ENCODE assay signal across 1 cellular context in the genomic region with DNA sequence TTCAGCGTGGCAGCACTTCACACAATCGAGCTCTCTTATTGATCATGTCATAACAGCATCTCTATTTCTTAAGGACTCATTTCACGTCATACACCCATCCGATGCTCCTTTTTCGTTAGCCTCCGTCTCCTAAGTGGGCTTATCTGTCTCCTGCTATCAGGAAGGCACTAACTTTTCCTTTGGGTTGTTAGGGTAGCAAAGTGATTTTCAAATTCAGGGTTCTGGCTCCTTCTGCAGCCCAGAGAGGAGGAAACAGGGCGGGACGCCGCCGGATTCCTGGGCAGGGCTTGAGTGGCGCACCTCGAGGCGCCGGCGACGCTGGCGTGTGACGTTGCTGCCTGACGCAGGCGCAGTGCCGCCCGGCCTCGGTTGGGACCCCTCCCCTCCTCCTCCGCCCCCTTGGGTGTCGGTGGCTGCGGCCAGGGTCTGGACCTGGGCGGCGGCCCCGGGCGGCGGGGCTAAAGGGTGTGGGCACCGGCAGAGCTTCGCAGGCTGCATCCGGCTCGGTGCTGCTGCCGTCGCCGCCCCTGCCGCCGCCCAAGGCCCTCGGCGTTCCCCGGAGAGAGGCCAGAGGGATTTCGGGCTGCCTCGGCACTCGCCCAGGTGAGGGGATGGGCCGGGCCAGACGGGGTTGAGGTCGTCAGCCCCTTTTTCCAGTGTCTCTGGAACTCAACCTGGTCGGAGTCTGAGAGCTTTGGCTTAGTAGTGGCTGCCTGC.
TF ChIP-seq lines count a peak whose summit lies in the region.

A gene with protein sequence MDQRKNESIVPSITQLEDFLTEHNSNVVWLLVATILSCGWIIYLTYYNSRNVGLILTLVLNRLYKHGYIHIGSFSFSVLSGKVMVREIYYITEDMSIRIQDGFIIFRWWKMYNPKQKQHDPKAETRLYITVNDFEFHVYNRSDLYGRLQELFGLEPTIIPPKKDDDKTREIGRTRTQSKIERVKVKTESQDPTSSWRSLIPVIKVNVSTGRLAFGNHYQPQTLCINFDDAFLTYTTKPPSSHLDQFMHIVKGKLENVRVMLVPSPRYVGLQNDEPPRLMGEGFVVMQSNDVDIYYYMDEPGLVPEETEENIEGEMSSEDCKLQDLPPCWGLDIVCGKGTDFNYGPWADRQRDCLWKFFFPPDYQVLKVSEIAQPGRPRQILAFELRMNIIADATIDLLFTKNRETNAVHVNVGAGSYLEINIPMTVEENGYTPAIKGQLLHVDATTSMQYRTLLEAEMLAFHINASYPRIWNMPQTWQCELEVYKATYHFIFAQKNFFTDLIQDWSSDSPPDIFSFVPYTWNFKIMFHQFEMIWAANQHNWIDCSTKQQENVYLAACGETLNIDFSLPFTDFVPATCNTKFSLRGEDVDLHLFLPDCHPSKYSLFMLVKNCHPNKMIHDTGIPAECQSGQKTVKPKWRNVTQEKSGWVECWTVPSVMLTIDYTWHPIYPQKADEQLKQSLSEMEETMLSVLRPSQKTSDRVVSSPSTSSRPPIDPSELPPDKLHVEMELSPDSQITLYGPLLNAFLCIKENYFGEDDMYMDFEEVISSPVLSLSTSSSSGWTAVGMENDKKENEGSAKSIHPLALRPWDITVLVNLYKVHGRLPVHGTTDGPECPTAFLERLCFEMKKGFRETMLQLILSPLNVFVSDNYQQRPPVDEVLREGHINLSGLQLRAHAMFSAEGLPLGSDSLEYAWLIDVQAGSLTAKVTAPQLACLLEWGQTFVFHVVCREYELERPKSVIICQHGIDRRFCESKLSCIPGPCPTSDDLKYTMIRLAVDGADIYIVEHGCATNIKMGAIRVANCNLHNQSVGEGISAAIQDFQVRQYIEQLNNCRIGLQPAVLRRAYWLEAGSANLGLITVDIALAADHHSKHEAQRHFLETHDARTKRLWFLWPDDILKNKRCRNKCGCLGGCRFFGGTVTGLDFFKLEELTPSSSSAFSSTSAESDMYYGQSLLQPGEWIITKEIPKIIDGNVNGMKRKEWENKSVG (N-terminal part only) (plus strand): TSS at position 350 of the 717 bp plus-strand sequence. CDS start 18,317 bp downstream, outside the sequence.

TF ChIP-seq in HepG2, 621 proteins besides CTCF, POLR2A, EP300 and RAD21 (continued from another document and continues in another):
- TF ChIP-seq ATF7-NPFF (CRISPR knock-in tag; IDR thresholded peaks at IDR 0.05; ENCODE audit: low read depth) (0 out of 2 replicates have a peak, but pooled peaks have one; percentile 75), ZNF775 (CRISPR knock-in tag; IDR thresholded peaks at IDR 0.05; ENCODE audit: borderline replicate concordance) (no peak), ARID2 (CRISPR knock-in tag; IDR thresholded peaks at IDR 0.05; ENCODE audit: borderline replicate concordance) (no peak; the same call in 1 of the 2 replicates), MAFF (IDR thresholded peaks at IDR 0.05; ENCODE audit: low read depth, low read length) (no peak), FIP1L1 (IDR thresholded peaks at IDR 0.05; ENCODE audit: borderline replicate concordance, insufficient read depth, low read depth, low read length) (no peak), TOE1 (CRISPR knock-in tag; IDR thresholded peaks at IDR 0.05) (no peak), SATB2 (CRISPR knock-in tag; IDR thresholded peaks at IDR 0.05) (0 out of 2 replicates have a peak, but pooled peaks have one; percentile 9), ZNF713 (CRISPR knock-in tag; IDR thresholded peaks at IDR 0.05) (no peak), ZNF570 (CRISPR knock-in tag; IDR thresholded peaks at IDR 0.05; ENCODE audit: borderline replicate concordance) (no peak), ZNF598 (CRISPR knock-in tag; IDR thresholded peaks at IDR 0.05; ENCODE audit: borderline replicate concordance) (no peak), HDAC2 (CRISPR knock-in tag; IDR thresholded peaks at IDR 0.05) (peak; percentile 20; the same call in 1 of the 2 replicates)
- TF ChIP-seq, protein P1, sequence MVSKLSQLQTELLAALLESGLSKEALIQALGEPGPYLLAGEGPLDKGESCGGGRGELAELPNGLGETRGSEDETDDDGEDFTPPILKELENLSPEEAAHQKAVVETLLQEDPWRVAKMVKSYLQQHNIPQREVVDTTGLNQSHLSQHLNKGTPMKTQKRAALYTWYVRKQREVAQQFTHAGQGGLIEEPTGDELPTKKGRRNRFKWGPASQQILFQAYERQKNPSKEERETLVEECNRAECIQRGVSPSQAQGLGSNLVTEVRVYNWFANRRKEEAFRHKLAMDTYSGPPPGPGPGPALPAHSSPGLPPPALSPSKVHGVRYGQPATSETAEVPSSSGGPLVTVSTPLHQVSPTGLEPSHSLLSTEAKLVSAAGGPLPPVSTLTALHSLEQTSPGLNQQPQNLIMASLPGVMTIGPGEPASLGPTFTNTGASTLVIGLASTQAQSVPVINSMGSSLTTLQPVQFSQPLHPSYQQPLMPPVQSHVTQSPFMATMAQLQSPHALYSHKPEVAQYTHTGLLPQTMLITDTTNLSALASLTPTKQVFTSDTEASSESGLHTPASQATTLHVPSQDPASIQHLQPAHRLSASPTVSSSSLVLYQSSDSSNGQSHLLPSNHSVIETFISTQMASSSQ (IDR thresholded peaks at IDR 0.05; ENCODE audit: low read depth), result no peak
- TF ChIP-seq, protein P1 (CRISPR knock-in tag; IDR thresholded peaks at IDR 0.05; ENCODE audit: borderline replicate concordance), result no peak
- TF ChIP-seq, protein P2, sequence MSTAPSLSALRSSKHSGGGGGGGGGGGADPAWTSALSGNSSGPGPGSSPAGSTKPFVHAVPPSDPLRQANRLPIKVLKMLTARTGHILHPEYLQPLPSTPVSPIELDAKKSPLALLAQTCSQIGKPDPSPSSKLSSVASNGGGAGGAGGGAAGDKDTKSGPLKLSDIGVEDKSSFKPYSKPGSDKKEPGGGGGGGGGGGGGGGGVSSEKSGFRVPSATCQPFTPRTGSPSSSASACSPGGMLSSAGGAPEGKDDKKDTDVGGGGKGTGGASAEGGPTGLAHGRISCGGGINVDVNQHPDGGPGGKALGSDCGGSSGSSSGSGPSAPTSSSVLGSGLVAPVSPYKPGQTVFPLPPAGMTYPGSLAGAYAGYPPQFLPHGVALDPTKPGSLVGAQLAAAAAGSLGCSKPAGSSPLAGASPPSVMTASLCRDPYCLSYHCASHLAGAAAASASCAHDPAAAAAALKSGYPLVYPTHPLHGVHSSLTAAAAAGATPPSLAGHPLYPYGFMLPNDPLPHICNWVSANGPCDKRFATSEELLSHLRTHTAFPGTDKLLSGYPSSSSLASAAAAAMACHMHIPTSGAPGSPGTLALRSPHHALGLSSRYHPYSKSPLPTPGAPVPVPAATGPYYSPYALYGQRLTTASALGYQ (CRISPR knock-in tag; IDR thresholded peaks at IDR 0.05), result no peak
- TF ChIP-seq, protein P3, sequence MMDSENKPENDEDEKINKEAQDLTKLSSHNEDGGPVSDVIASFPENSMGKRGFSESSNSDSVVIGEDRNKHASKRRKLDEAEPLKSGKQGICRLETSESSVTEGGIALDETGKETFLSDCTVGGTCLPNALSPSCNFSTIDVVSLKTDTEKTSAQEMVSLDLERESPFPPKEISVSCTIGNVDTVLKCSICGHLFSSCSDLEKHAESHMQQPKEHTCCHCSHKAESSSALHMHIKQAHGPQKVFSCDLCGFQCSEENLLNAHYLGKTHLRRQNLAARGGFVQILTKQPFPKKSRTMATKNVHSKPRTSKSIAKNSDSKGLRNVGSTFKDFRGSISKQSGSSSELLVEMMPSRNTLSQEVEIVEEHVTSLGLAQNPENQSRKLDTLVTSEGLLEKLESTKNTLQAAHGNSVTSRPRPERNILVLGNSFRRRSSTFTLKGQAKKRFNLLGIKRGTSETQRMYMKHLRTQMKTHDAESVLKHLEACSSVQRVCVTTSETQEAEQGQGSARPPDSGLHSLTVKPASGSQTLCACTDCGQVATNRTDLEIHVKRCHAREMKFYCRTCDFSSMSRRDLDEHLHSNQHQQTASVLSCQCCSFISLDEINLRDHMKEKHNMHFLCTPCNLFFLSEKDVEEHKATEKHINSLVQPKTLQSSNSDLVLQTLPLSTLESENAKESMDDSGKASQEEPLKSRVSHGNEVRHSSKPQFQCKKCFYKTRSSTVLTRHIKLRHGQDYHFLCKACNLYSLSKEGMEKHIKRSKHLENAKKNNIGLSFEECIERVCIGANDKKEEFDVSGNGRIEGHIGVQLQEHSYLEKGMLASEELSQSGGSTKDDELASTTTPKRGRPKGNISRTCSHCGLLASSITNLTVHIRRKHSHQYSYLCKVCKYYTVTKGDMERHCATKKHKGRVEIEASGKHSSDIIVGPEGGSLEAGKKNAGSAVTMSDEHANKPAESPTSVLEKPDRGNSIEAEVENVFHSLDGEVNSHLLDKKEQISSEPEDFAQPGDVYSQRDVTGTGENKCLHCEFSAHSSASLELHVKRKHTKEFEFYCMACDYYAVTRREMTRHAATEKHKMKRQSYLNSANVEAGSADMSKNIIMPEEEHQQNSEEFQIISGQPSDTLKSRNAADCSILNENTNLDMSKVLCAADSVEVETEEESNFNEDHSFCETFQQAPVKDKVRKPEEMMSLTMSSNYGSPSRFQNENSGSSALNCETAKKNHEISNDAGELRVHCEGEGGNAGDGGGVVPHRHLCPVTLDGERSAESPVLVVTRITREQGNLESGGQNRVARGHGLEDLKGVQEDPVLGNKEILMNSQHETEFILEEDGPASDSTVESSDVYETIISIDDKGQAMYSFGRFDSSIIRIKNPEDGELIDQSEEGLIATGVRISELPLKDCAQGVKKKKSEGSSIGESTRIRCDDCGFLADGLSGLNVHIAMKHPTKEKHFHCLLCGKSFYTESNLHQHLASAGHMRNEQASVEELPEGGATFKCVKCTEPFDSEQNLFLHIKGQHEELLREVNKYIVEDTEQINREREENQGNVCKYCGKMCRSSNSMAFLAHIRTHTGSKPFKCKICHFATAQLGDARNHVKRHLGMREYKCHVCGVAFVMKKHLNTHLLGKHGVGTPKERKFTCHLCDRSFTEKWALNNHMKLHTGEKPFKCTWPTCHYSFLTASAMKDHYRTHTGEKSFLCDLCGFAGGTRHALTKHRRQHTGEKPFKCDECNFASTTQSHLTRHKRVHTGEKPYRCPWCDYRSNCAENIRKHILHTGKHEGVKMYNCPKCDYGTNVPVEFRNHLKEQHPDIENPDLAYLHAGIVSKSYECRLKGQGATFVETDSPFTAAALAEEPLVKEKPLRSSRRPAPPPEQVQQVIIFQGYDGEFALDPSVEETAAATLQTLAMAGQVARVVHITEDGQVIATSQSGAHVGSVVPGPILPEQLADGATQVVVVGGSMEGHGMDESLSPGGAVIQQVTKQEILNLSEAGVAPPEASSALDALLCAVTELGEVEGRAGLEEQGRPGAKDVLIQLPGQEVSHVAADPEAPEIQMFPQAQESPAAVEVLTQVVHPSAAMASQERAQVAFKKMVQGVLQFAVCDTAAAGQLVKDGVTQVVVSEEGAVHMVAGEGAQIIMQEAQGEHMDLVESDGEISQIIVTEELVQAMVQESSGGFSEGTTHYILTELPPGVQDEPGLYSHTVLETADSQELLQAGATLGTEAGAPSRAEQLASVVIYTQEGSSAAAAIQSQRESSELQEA (CRISPR knock-in tag; IDR thresholded peaks at IDR 0.05; ENCODE audit: not compliant biosample characterization), result no peak
- TF ChIP-seq, protein P4, sequence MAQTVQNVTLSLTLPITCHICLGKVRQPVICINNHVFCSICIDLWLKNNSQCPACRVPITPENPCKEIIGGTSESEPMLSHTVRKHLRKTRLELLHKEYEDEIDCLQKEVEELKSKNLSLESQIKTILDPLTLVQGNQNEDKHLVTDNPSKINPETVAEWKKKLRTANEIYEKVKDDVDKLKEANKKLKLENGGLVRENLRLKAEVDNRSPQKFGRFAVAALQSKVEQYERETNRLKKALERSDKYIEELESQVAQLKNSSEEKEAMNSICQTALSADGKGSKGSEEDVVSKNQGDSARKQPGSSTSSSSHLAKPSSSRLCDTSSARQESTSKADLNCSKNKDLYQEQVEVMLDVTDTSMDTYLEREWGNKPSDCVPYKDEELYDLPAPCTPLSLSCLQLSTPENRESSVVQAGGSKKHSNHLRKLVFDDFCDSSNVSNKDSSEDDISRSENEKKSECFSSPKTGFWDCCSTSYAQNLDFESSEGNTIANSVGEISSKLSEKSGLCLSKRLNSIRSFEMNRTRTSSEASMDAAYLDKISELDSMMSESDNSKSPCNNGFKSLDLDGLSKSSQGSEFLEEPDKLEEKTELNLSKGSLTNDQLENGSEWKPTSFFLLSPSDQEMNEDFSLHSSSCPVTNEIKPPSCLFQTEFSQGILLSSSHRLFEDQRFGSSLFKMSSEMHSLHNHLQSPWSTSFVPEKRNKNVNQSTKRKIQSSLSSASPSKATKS (CRISPR knock-in tag; IDR thresholded peaks at IDR 0.05), result no peak
- TF ChIP-seq, protein P5, sequence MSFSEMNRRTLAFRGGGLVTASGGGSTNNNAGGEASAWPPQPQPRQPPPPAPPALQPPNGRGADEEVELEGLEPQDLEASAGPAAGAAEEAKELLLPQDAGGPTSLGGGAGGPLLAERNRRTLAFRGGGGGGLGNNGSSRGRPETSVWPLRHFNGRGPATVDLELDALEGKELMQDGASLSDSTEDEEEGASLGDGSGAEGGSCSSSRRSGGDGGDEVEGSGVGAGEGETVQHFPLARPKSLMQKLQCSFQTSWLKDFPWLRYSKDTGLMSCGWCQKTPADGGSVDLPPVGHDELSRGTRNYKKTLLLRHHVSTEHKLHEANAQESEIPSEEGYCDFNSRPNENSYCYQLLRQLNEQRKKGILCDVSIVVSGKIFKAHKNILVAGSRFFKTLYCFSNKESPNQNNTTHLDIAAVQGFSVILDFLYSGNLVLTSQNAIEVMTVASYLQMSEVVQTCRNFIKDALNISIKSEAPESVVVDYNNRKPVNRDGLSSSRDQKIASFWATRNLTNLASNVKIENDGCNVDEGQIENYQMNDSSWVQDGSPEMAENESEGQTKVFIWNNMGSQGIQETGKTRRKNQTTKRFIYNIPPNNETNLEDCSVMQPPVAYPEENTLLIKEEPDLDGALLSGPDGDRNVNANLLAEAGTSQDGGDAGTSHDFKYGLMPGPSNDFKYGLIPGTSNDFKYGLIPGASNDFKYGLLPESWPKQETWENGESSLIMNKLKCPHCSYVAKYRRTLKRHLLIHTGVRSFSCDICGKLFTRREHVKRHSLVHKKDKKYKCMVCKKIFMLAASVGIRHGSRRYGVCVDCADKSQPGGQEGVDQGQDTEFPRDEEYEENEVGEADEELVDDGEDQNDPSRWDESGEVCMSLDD (CRISPR knock-in tag; IDR thresholded peaks at IDR 0.05; ENCODE audit: borderline replicate concordance), result no peak
- TF ChIP-seq, protein P6, sequence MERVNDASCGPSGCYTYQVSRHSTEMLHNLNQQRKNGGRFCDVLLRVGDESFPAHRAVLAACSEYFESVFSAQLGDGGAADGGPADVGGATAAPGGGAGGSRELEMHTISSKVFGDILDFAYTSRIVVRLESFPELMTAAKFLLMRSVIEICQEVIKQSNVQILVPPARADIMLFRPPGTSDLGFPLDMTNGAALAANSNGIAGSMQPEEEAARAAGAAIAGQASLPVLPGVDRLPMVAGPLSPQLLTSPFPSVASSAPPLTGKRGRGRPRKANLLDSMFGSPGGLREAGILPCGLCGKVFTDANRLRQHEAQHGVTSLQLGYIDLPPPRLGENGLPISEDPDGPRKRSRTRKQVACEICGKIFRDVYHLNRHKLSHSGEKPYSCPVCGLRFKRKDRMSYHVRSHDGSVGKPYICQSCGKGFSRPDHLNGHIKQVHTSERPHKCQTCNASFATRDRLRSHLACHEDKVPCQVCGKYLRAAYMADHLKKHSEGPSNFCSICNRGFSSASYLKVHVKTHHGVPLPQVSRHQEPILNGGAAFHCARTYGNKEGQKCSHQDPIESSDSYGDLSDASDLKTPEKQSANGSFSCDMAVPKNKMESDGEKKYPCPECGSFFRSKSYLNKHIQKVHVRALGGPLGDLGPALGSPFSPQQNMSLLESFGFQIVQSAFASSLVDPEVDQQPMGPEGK (CRISPR knock-in tag; IDR thresholded peaks at IDR 0.05), result peak; percentile 62; the same call in 1 of the 2 replicates
